Comparison of ENCODE assay signal across 1 cellular context in the genomic region with DNA sequence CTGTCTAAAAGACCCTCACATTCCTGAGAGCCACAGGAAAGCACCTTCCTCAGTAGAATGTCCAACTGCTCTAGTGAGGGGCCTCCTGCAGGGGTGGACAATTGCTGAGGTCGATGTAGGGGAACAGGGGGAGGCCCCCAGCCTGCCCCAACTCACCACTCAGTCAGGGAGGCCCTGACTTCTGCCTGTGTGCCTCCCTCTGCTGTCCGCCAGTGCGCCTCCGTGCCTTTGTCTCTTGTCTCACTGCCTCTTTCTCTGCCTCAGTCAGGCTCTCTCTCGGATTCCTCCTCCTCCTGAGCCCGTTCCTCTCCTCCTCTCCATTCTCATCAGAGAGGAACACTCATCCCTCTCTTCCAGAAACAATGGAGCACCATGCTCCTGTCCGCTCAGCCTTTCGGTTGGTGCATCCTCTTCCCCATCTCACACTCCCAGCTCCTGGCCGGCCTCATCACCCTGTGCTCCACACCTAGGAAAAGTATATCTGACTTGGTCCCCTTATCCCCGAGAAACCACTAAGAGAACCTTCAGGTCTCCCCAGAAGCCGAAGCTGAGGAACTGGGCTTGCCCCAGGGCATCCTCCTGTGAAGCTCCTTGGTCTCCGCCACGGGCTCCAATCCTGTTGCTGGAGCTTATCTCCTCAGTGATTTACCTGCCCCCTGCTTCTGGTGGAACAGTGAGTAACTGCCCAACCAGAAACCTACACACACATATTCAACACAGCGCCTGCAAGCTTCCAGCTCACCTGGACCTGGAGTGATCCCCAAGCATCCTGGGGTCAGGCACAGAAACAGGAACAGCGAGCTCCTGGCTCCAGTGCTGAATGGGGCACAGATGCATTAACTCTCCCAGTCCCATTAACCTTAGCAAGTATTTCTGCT.
TF ChIP-seq lines count a peak whose summit lies in the region.

No MANE protein-coding gene starts in this region.

TF ChIP-seq in GM23338, 12 proteins besides CTCF, POLR2A, EP300 and RAD21:
- TF ChIP-seq POLR2AphosphoS5 (IDR thresholded peaks at IDR 0.05; ENCODE audit: low read depth): no peak
- TF ChIP-seq, protein P1, sequence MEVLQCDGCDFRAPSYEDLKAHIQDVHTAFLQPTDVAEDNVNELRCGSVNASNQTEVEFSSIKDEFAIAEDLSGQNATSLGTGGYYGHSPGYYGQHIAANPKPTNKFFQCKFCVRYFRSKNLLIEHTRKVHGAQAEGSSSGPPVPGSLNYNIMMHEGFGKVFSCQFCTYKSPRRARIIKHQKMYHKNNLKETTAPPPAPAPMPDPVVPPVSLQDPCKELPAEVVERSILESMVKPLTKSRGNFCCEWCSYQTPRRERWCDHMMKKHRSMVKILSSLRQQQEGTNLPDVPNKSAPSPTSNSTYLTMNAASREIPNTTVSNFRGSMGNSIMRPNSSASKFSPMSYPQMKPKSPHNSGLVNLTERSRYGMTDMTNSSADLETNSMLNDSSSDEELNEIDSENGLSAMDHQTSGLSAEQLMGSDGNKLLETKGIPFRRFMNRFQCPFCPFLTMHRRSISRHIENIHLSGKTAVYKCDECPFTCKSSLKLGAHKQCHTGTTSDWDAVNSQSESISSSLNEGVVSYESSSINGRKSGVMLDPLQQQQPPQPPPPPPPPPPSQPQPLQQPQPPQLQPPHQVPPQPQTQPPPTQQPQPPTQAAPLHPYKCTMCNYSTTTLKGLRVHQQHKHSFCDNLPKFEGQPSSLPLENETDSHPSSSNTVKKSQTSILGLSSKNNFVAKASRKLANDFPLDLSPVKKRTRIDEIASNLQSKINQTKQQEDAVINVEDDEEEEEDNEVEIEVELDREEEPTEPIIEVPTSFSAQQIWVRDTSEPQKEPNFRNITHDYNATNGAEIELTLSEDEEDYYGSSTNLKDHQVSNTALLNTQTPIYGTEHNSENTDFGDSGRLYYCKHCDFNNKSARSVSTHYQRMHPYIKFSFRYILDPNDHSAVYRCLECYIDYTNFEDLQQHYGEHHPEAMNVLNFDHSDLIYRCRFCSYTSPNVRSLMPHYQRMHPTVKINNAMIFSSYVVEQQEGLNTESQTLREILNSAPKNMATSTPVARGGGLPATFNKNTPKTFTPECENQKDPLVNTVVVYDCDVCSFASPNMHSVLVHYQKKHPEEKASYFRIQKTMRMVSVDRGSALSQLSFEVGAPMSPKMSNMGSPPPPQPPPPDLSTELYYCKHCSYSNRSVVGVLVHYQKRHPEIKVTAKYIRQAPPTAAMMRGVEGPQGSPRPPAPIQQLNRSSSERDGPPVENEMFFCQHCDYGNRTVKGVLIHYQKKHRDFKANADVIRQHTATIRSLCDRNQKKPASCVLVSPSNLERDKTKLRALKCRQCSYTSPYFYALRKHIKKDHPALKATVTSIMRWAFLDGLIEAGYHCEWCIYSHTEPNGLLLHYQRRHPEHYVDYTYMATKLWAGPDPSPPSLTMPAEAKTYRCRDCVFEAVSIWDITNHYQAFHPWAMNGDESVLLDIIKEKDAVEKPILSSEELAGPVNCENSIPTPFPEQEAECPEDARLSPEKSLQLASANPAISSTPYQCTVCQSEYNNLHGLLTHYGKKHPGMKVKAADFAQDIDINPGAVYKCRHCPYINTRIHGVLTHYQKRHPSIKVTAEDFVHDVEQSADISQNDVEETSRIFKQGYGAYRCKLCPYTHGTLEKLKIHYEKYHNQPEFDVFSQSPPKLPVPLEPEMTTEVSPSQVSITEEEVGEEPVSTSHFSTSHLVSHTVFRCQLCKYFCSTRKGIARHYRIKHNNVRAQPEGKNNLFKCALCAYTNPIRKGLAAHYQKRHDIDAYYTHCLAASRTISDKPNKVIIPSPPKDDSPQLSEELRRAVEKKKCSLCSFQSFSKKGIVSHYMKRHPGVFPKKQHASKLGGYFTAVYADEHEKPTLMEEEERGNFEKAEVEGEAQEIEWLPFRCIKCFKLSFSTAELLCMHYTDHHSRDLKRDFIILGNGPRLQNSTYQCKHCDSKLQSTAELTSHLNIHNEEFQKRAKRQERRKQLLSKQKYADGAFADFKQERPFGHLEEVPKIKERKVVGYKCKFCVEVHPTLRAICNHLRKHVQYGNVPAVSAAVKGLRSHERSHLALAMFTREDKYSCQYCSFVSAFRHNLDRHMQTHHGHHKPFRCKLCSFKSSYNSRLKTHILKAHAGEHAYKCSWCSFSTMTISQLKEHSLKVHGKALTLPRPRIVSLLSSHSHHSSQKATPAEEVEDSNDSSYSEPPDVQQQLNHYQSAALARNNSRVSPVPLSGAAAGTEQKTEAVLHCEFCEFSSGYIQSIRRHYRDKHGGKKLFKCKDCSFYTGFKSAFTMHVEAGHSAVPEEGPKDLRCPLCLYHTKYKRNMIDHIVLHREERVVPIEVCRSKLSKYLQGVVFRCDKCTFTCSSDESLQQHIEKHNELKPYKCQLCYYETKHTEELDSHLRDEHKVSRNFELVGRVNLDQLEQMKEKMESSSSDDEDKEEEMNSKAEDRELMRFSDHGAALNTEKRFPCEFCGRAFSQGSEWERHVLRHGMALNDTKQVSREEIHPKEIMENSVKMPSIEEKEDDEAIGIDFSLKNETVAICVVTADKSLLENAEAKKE (CRISPR knock-in tag; IDR thresholded peaks at IDR 0.05): no peak
- TF ChIP-seq, protein P2, sequence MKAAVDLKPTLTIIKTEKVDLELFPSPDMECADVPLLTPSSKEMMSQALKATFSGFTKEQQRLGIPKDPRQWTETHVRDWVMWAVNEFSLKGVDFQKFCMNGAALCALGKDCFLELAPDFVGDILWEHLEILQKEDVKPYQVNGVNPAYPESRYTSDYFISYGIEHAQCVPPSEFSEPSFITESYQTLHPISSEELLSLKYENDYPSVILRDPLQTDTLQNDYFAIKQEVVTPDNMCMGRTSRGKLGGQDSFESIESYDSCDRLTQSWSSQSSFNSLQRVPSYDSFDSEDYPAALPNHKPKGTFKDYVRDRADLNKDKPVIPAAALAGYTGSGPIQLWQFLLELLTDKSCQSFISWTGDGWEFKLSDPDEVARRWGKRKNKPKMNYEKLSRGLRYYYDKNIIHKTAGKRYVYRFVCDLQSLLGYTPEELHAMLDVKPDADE (IDR thresholded peaks at IDR 0.05): no peak
- TF ChIP-seq ZNF331 (CRISPR knock-in tag; IDR thresholded peaks at IDR 0.05; ENCODE audit: low read depth): no peak
- TF ChIP-seq, protein P3, sequence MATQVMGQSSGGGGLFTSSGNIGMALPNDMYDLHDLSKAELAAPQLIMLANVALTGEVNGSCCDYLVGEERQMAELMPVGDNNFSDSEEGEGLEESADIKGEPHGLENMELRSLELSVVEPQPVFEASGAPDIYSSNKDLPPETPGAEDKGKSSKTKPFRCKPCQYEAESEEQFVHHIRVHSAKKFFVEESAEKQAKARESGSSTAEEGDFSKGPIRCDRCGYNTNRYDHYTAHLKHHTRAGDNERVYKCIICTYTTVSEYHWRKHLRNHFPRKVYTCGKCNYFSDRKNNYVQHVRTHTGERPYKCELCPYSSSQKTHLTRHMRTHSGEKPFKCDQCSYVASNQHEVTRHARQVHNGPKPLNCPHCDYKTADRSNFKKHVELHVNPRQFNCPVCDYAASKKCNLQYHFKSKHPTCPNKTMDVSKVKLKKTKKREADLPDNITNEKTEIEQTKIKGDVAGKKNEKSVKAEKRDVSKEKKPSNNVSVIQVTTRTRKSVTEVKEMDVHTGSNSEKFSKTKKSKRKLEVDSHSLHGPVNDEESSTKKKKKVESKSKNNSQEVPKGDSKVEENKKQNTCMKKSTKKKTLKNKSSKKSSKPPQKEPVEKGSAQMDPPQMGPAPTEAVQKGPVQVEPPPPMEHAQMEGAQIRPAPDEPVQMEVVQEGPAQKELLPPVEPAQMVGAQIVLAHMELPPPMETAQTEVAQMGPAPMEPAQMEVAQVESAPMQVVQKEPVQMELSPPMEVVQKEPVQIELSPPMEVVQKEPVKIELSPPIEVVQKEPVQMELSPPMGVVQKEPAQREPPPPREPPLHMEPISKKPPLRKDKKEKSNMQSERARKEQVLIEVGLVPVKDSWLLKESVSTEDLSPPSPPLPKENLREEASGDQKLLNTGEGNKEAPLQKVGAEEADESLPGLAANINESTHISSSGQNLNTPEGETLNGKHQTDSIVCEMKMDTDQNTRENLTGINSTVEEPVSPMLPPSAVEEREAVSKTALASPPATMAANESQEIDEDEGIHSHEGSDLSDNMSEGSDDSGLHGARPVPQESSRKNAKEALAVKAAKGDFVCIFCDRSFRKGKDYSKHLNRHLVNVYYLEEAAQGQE (IDR thresholded peaks at IDR 0.05; ENCODE audit: unreplicated experiment): no peak
- no peak for TF ChIP-seq CREB1 (CRISPR knock-in tag; IDR thresholded peaks at IDR 0.05; ENCODE audit: low read depth)
- TF ChIP-seq ZNF114 (CRISPR knock-in tag; IDR thresholded peaks at IDR 0.05): no peak
- TF ChIP-seq JUNB (IDR thresholded peaks at IDR 0.05; ENCODE audit: unreplicated experiment): no peak
- TF ChIP-seq EZH2phosphoT487 (IDR thresholded peaks at IDR 0.05; ENCODE audit: unreplicated experiment): no peak
- TF ChIP-seq NANOG (IDR thresholded peaks at IDR 0.05; ENCODE audit: borderline replicate concordance): no peak
- no peak for TF ChIP-seq STAT1 (IDR thresholded peaks at IDR 0.05; ENCODE audit: unreplicated experiment)
- TF ChIP-seq EZH2 (IDR thresholded peaks at IDR 0.05; ENCODE audit: low read depth, unreplicated experiment): no peak
